25 cellular contexts compared by ENCODE assay signal in genomic region chr16:48887646-48888045, GRCh38.
"Had no signal": no experiment of that assay in that cellular context is flagged by ENCODE, and none has a peak within 500 bp of the region (broad histone marks: within the 10 kb centered on the region; RNA-seq: fewer than 3 reads in every experiment).

No MANE protein-coding gene starts in this region.

- H3K27me3 ChIP-seq: neutrophil, pancreas, right lobe of liver, sigmoid colon, stomach, thyroid gland, tibial nerve, upper lobe of right lung, uterus had no signal

- ATAC-seq: naive thymus-derived CD8-positive, alpha-beta T cell; natural killer cell treated with Interleukin-12 subunit alpha and Interleukin-12 subunit beta and Interleukin-15 and Interleukin-18, amount 100 ng/mL, for 72 hours; pancreas; right lobe of liver; stimulated activated effector memory CD8-positive, alpha-beta T cell treated with anti-CD3 and anti-CD28 coated beads, Interleukin-12 subunit alpha, Interleukin-12 subunit beta, amount 100 ng/mL, for 72 hours; stimulated activated naive B cell treated with anti-CD40 and anti-IgM and Interleukin-4, amounts not matched to agents 10 μg/mL and 1 μg/mL and 100 μg/mL, for 72 hours; upper lobe of right lung had no signal

- H3K27ac ChIP-seq: neutrophil, pancreas, prostate gland, right lobe of liver, sigmoid colon, stomach, thoracic aorta, thyroid gland, tibial nerve, upper lobe of right lung, uterus had no signal

- H3K36me3 ChIP-seq: neutrophil, pancreas, prostate gland, right lobe of liver, sigmoid colon, stomach, thoracic aorta, thyroid gland, tibial nerve, upper lobe of right lung, uterus had no signal

- H3K4me1 ChIP-seq: pancreas, prostate gland, right lobe of liver, sigmoid colon, stomach, thyroid gland, tibial nerve, upper lobe of right lung, uterus had no signal

- DNase-seq: naive thymus-derived CD8-positive, alpha-beta T cell; nephron progenitor cell; nucleus accumbens; pancreas; retina; right cardiac atrium; right lobe of liver; sigmoid colon; small intestine; stimulated activated CD4-positive, alpha-beta T cell treated with anti-CD3 and anti-CD28 coated beads, Interleukin-15, amount 100 ng/mL, for 24 hours; stimulated activated CD4-positive, alpha-beta T cell treated with anti-CD3 and anti-CD28 coated beads, Interleukin-2, amount 100 ng/mL, for 24 hours; stimulated activated CD4-positive, alpha-beta T cell treated with anti-CD3 and anti-CD28 coated beads, Interleukin-2, amount 100 ng/mL, for 48 hours; stimulated activated CD4-positive, alpha-beta T cell treated with anti-CD3 and anti-CD28 coated beads, Interleukin-4, amount 100 ng/mL, for 24 hours; stimulated activated naive B cell treated with anti-CD40 and anti-IgM and Interleukin-4, amounts not matched to agents 10 μg/mL and 1 μg/mL and 100 μg/mL, for 72 hours; stimulated activated naive CD4-positive, alpha-beta T cell treated with Interleukin-2 at 50 U/mL for 16 hours; stomach; thyroid gland; upper lobe of right lung; uterus had no signal

- H3K4me3 ChIP-seq: pancreas, prostate gland, right lobe of liver, sigmoid colon, stomach, thoracic aorta, thyroid gland, tibial nerve, upper lobe of right lung, uterus had no signal

- H3K9me3 ChIP-seq: neutrophil, pancreas, prostate gland, right lobe of liver, sigmoid colon, stomach, thoracic aorta, thyroid gland, tibial nerve, upper lobe of right lung, uterus had no signal
